In the genomic region with DNA sequence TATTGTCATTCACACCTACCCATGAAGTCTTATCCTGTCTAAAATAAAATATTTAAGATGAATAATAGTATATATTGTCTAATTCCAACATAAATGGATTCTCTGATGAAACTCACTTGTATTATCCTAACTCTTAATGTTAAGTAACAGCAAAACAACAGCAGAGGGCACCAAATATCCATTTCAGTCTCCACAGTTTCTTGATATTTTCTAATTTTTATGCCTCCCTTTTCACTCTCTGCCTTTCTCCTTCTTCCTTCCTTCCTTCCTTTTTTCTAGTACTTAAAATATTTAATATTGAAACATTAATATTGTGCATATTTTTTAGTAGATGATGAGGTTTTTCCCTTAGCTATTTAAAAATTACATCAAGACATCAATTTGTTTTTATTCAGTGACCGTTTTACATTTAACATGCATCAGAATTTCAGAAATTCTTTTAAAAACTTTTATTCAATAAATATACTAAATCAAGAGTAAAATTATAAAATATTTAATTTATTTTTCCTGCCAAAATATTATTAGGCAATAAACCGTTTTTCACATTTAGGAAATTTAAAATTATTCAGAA, we compare ENCODE assay signal across 9 cellular contexts.
DNase-seq lines count a peak whose midpoint lies in the region; ATAC-seq and TF ChIP-seq lines count a peak whose summit lies in the region.
"Had no signal": no experiment of that assay in that cellular context is flagged by ENCODE, and none has a peak within 500 bp of the region (broad histone marks: within the 10 kb centered on the region; RNA-seq: fewer than 3 reads in every experiment).

No MANE protein-coding gene starts in this region.

- ATAC-seq in gastrocnemius medialis (no peak), HG03520 (IDR thresholded peaks at IDR 0.05; ENCODE audit: unreplicated experiment) (no peak), HG03175 (IDR thresholded peaks at IDR 0.05; ENCODE audit: unreplicated experiment) (no peak)

- H3K4me1 ChIP-seq in SK-N-SH (ENCODE audit: control insufficient read depth in 1 of 2, insufficient read depth in 2 of 2, low read depth in 1 of 2, low read length in 1 of 2) (no peaks in the 10 kb centered on the region), gastrocnemius medialis (peaks cover 0 to 10% of the 10 kb centered on the region in 2 donors)

- no peaks in the 10 kb centered on the region for H4K20me1 ChIP-seq in SK-N-SH (ENCODE audit: insufficient read depth)

- POLR2A ChIA-PET in SK-N-SH (lab: Yijun Ruan, JAX) = no interaction called here

- H3K27me3 ChIP-seq in SK-N-SH (ENCODE audit: insufficient read depth) (no peaks in the 10 kb centered on the region), gastrocnemius medialis (no peaks in the 10 kb centered on the region)

- no peak for TF ChIP-seq POLR2A in gastrocnemius medialis (IDR thresholded peaks at IDR 0.05)

- no peak overlapping the region for H2AFZ ChIP-seq in SK-N-SH (ENCODE audit: low read depth)

- WGBS in SK-N-SH (ENCODE audit: low lambda C conversion rate) = 70% methylated on average over 2 of the region's 2 CpGs

- TF ChIP-seq RAD21 in SK-N-SH (IDR thresholded peaks at IDR 0.05; ENCODE audit: low read length) = peak; percentile 90

- in situ Hi-C loops in gastrocnemius medialis (cut with MboI; ENCODE audit: low sequenced_read_pairs in 4 of 4) = loop anchor here (25.0 kb wide), 1 partner anchor 814 kb away; no protein-coding TSS in a partner anchor

- H3K9me2 ChIP-seq in SK-N-SH = no peaks in the 10 kb centered on the region

- intact Hi-C loops in gastrocnemius medialis (cut with DNase I; ENCODE audit: low total_unique reads) = loop anchor here (5.0 kb wide), 1 partner anchor 814 kb away; no protein-coding TSS in a partner anchor

- no peak for TF ChIP-seq EP300 in SK-N-SH (IDR thresholded peaks at IDR 0.05; ENCODE audit: borderline replicate concordance in 1 of 2, low read depth in 1 of 2, low read length in 1 of 2)

- no peak overlapping the region for H3K4me2 ChIP-seq in SK-N-SH

- no peaks in the 10 kb centered on the region for H3F3A ChIP-seq in SK-N-SH (replicated peaks; ENCODE audit: insufficient read depth)

- DNase-seq in EL (peak; percentile 42), NAMALWA (ENCODE audit: low spot score) (peak; percentile 67), SK-N-SH (peak; percentile 43), foreskin fibroblast (peak; percentile 11 to 64), gastrocnemius medialis (no peak)
- DNase-seq in activated effector memory CD4-positive, alpha-beta T cell treated with anti-CD3 and anti-CD28 coated beads, Interleukin-2, amount 50 U/mL, for 16 hours = no peak
- DNase-seq: activated B cell treated with CpG ODN at 0.5 μM for 24 hours had no signal

- no peak overlapping the region for H3K9ac ChIP-seq in SK-N-SH

- no peaks in the 10 kb centered on the region for H3K79me2 ChIP-seq in SK-N-SH (ENCODE audit: insufficient read depth)

- no peak overlapping the region for H3K4me3 ChIP-seq in SK-N-SH (ENCODE audit: low read depth in 2 of 2, low read length in 1 of 2)
- no peak overlapping the region for H3K4me3 ChIP-seq in foreskin fibroblast (ENCODE audit: low read depth in 1 of 2, low read length in 2 of 2)
- no peak overlapping the region for H3K4me3 ChIP-seq in gastrocnemius medialis

- H3K36me3 ChIP-seq in SK-N-SH (replicated peaks in 1 of 2; ENCODE audit: control insufficient read depth in 1 of 2, insufficient read depth in 2 of 2, low read length in 1 of 2) (no peaks in the 10 kb centered on the region), gastrocnemius medialis (peaks cover 0 to 6% of the 10 kb centered on the region in 2 donors)

- H3K9me3 ChIP-seq in SK-N-SH (no peaks in the 10 kb centered on the region), gastrocnemius medialis (no peaks in the 10 kb centered on the region)

- TF ChIP-seq CTCF in SK-N-SH (IDR thresholded peaks at IDR 0.05) (peak; percentile 81), foreskin fibroblast (IDR thresholded peaks at IDR 0.05; ENCODE audit: low read depth, low read length) (peak; percentile 38), gastrocnemius medialis (IDR thresholded peaks at IDR 0.05 in 4 of 5, conservative IDR thresholded peaks at IDR 0.05 in 1 of 5) (peak in 4 of 5 experiments; percentile 19 to 57 (median 46))

- CTCF ChIA-PET in SK-N-SH (lab: Yijun Ruan, JAX) = interaction anchor here (0.7 to 6.7 kb wide), 18 partner anchors 11 to 813 kb away, joined by 3 to 63 read pairs (median 3); a partner anchor contains a TSS

- no peak overlapping the region for H3K27ac ChIP-seq in SK-N-SH (ENCODE audit: low read depth in 2 of 2, low read length in 1 of 2)
- H3K27ac ChIP-seq in gastrocnemius medialis = no peak overlapping the region

TF ChIP-seq in SK-N-SH, 30 proteins besides CTCF, POLR2A, EP300 and RAD21:
- no peak for TF ChIP-seq NRF1 (IDR thresholded peaks at IDR 0.05; ENCODE audit: low read depth, low read length)
- TF ChIP-seq SMC3 (IDR thresholded peaks at IDR 0.05; ENCODE audit: low read depth, low read length) = peak; percentile 55

Comparison
In these comparisons a context has a peak if more than half of its experiments do, and no peak if none do; other contexts are left out.
1. DNase-seq: peak in EL (single experiment), NAMALWA (single experiment), SK-N-SH (single experiment) and foreskin fibroblast (2 of 2); none in gastrocnemius medialis (0 of 2) and activated effector memory CD4-positive, alpha-beta T cell treated with anti-CD3 and anti-CD28 coated beads, Interleukin-2, amount 50 U/mL, for 16 hours (single experiment).
2. Peak in every context shown above with its lines, with median percentiles within 50 percentile points of each other: CTCF ChIP-seq.